ENCODE assay signal across 10 cellular contexts in genomic region chr1:11479375-11479979, GRCh38. TPM values are rescaled to one million over a fixed set of nuclear protein-coding genes. Genes with fewer than 3 reads are reported as not detected.
DNase-seq lines count a peak whose midpoint lies in the region; ATAC-seq, FAIRE-seq and TF ChIP-seq lines count a peak whose summit lies in the region.
"Had no signal": no experiment of that assay in that cellular context is flagged by ENCODE, and none has a peak within 500 bp of the region (broad histone marks: within the 10 kb centered on the region; RNA-seq: fewer than 3 reads in every experiment).

No MANE protein-coding gene starts in this region.

- H3K27ac ChIP-seq in A673 (ENCODE audit: low read depth, low read length, poor library complexity, severe bottlenecking) = no peak overlapping the region
- H3K27ac ChIP-seq in HEK293 (ENCODE audit: extremely low read depth, low read depth, low read length) = no peak overlapping the region; the same call in 1 of the 2 replicates
- no peak overlapping the region for H3K27ac ChIP-seq in GM12878 (ENCODE audit: control insufficient read depth, insufficient read depth)

- FAIRE-seq in GM12878 (lab: Jason Lieb, UNC) = no peak
- FAIRE-seq: GM18507, RCC 7860 had no signal

- TF ChIP-seq CTCF in A673 (conservative IDR thresholded peaks at IDR 0.05; ENCODE audit: low read depth, low read length) = no peak
- no peak for TF ChIP-seq CTCF in HEK293 (tag by site-specific recombination; IDR thresholded peaks at IDR 0.05)
- TF ChIP-seq CTCF in GM12878 (IDR thresholded peaks at IDR 0.05 in 2 of 3, conservative IDR thresholded peaks at IDR 0.05 in 1 of 3; ENCODE audit: control insufficient read depth in 2 of 3, extremely low read depth in 1 of 3, insufficient read depth in 1 of 3, low read depth in 3 of 3, low read length in 3 of 3) = no peak

- SMC1A ChIA-PET in GM12878 (lab: Charles Lee; ENCODE audit: uncharacterized antibody, unreplicated experiment) = no interaction called here

- DNase-seq in A673 (ENCODE audit: low spot score) = no peak
- no peak for DNase-seq in GM12878 (ENCODE audit: low read depth, low spot score)
- peak in 1 of 2 donors; percentile 18 for DNase-seq in memory B cell (ENCODE audit: low spot score in 2 of 2)
- DNase-seq in erythroblast (lab: John Stamatoyannopoulos, UW) = no peak
- no peak for DNase-seq in HEK293T (ENCODE audit: extremely low spot score)
- DNase-seq in NCI-H1694 (lab: John Stamatoyannopoulos, UW) = no peak
- DNase-seq in cortex of kidney (lab: John Stamatoyannopoulos, UW) = no peak

- intact Hi-C loops in A673 (cut with micrococcal nuclease; ENCODE audit: unreplicated experiment) = loop anchor here (2.0 kb wide), 1 partner anchor 163 kb away; no protein-coding TSS in a partner anchor
- intact Hi-C loops in GM12878 (cut with micrococcal nuclease; ENCODE audit: unreplicated experiment) = loop anchor here (5.0 kb wide), 1 partner anchor 163 kb away; no protein-coding TSS in a partner anchor

- TSS peak; percentile 50 for BruUV-seq in A673 (replicated peaks; lab: Mats Ljungman, UMichigan)
- no TSS peak for BruUV-seq in GM12878 (replicated peaks; lab: Mats Ljungman, UMichigan)

- peak overlapping the region; percentile 75 for H3K4me3 Mint-ChIP-seq in memory B cell

- peaks cover 2% of the 10 kb centered on the region for H3K9me3 Mint-ChIP-seq in memory B cell

- POLR2A ChIA-PET in A673 (lab: Charles Lee; ENCODE audit: low non-redundant PET) (interaction anchor here (0.6 kb wide), 1 partner anchor 175 kb away, joined by 3 read pairs; the partner anchor contains the start of gene FBXO44), HEK293 (lab: Yijun Ruan, JAX) (interaction anchor here (1.0 to 1.3 kb wide), 2 partner anchors 9 to 15 kb away, joined by 3 read pairs; no protein-coding TSS in a partner anchor), GM12878 (lab: Charles Lee) (no interaction called here), HEK293T (lab: Yijun Ruan, JAX) (interaction anchor here (0.7 to 2.0 kb wide), 5 partner anchors 10 to 187 kb away, joined by 3 to 10 read pairs (median 3); no protein-coding TSS in a partner anchor)

- in situ Hi-C loops in GM12878 (cut with MboI) = no loop called here

- H3K4me1 ChIP-seq in A673 (ENCODE audit: insufficient read depth, low read length, poor library complexity, severe bottlenecking) = peaks cover 9% of the 10 kb centered on the region
- H3K4me1 ChIP-seq in HEK293 (ENCODE audit: control insufficient read depth, insufficient read depth, low read length) = no peaks in the 10 kb centered on the region
- no peaks in the 10 kb centered on the region for H3K4me1 ChIP-seq in GM12878 (ENCODE audit: control insufficient read depth, insufficient read depth, low read length)

- TF ChIP-seq POLR2A in GM12878 (IDR thresholded peaks at IDR 0.05; ENCODE audit: low read depth, low read length) (no peak), erythroblast (IDR thresholded peaks at IDR 0.05; ENCODE audit: low read length) (no peak)

- H3K27me3 ChIP-seq in A673 (replicated peaks; ENCODE audit: insufficient read depth, low read depth, low read length, poor library complexity) (peaks cover 80% of the 10 kb centered on the region), GM12878 (replicated peaks in 1 of 2; ENCODE audit: control insufficient read depth in 2 of 2, insufficient read depth in 2 of 2, low read length in 1 of 2) (peaks cover 2 to 4% of the 10 kb centered on the region in 2 experiments; a peak in 1 of 4 replicates)

- ATAC-seq in GM12878 (no peak), memory B cell (ENCODE audit: low read depth) (no peak)

- H3K9ac ChIP-seq in GM12878 (ENCODE audit: control insufficient read depth, insufficient read depth, low read length) = no peak overlapping the region

- RAD21 ChIA-PET in GM12878 (lab: Charles Lee; ENCODE audit: unreplicated experiment) = no interaction called here

- peak overlapping the region; percentile 64 for H3K4me2 ChIP-seq in GM12878 (ENCODE audit: control insufficient read depth, insufficient read depth)

- H2AFZ ChIP-seq in GM12878 (ENCODE audit: control insufficient read depth, low read depth, low read length) = peak overlapping the region; percentile 90

- no peaks in the 10 kb centered on the region for H3K36me3 ChIP-seq in A673 (ENCODE audit: insufficient read depth, low read length, poor library complexity, severe bottlenecking)
- H3K36me3 ChIP-seq in HEK293 (ENCODE audit: control insufficient read depth in 2 of 2, insufficient read depth in 1 of 2, low read length in 2 of 2) = no peaks in the 10 kb centered on the region
- H3K36me3 ChIP-seq in GM12878 (ENCODE audit: control insufficient read depth in 2 of 2, insufficient read depth in 2 of 2, low read length in 1 of 2) = no peaks in the 10 kb centered on the region

- TF ChIP-seq EP300 in GM12878 (IDR thresholded peaks at IDR 0.05; ENCODE audit: borderline replicate concordance in 1 of 2, control insufficient read depth in 1 of 2, low read depth in 2 of 2, low read length in 2 of 2) = no peak

- peaks cover 30% of the 10 kb centered on the region for H3K27me3 Mint-ChIP-seq in memory B cell

- no peak overlapping the region for H3K27ac Mint-ChIP-seq in memory B cell

- peaks cover 15% of the 10 kb centered on the region for H3K4me1 Mint-ChIP-seq in memory B cell

- H3K36me3 Mint-ChIP-seq in memory B cell = peaks cover 3% of the 10 kb centered on the region

- no peaks in the 10 kb centered on the region for H3K79me2 ChIP-seq in GM12878 (ENCODE audit: control insufficient read depth, insufficient read depth, low read length)

- TF ChIP-seq RAD21 in GM12878 (IDR thresholded peaks at IDR 0.05; ENCODE audit: insufficient read depth, low read depth, low read length) = no peak

- H3K4me3 ChIP-seq in A673 (ENCODE audit: low read depth, low read length, poor library complexity, severe bottlenecking) (peak overlapping the region; percentile 54), HEK293 (ENCODE audit: low read depth, low read length) (peak overlapping the region; percentile 46), GM12878 (peak overlapping the region; percentile 72; the same call in 1 of the 2 replicates)

- 17% methylated on average over 43 of the region's 52 CpGs for WGBS in GM12878 (ENCODE audit: insufficient coverage, insufficient replicate concordance, low lambda C conversion rate, missing lambda C conversion rate)

- CTCF ChIA-PET in A673 (lab: Charles Lee) = interaction anchor here (0.6 kb wide), 1 partner anchor 399 kb away, joined by 6 read pairs; no protein-coding TSS in a partner anchor
- CTCF ChIA-PET in HEK293 (lab: Yijun Ruan, JAX) = interaction anchor here (0.5 to 1.7 kb wide), 13 partner anchors 12 to 444 kb away, joined by 3 to 6 read pairs (median 4); no protein-coding TSS in a partner anchor
- CTCF ChIA-PET in GM12878 (lab: Yijun Ruan, JAX) = interaction anchor here (1.6 kb wide), 1 partner anchor 162 kb away, joined by 6 read pairs; no protein-coding TSS in a partner anchor
- CTCF ChIA-PET in HEK293T (lab: Yijun Ruan, JAX) = interaction anchor here (0.6 to 1.0 kb wide), 2 partner anchors 13 to 164 kb away, joined by 3 to 4 read pairs; no protein-coding TSS in a partner anchor

- H3K9me3 ChIP-seq in A673 (ENCODE audit: low read depth, low read length, poor library complexity, severe bottlenecking) = no peaks in the 10 kb centered on the region
- no peaks in the 10 kb centered on the region for H3K9me3 ChIP-seq in HEK293 (ENCODE audit: control insufficient read depth, insufficient read depth, low read depth, low read length)
- H3K9me3 ChIP-seq in GM12878 (replicated peaks; ENCODE audit: control insufficient read depth, insufficient read depth, low read length) = no peaks in the 10 kb centered on the region

- H4K20me1 ChIP-seq in GM12878 (ENCODE audit: control insufficient read depth, insufficient read depth) = no peaks in the 10 kb centered on the region

TF ChIP-seq in HEK293, 187 proteins besides CTCF, POLR2A, EP300 and RAD21 (continues in another document):
- no peak for TF ChIP-seq ZNF621 (tag by site-specific recombination; IDR thresholded peaks at IDR 0.05)
- no peak for TF ChIP-seq ZXDB (tag by site-specific recombination; IDR thresholded peaks at IDR 0.05)
- TF ChIP-seq YY2 (tag by site-specific recombination; IDR thresholded peaks at IDR 0.05) = 0 out of 2 replicates have a peak, but pooled peaks have one; percentile 10
- TF ChIP-seq ZNF221 (tag by site-specific recombination; IDR thresholded peaks at IDR 0.05; ENCODE audit: borderline replicate concordance) = no peak

TF ChIP-seq in GM12878, 131 proteins besides CTCF, POLR2A, EP300 and RAD21 (continues in another document):
- TF ChIP-seq KDM1A (IDR thresholded peaks at IDR 0.05; ENCODE audit: borderline replicate concordance) (no peak), SUZ12 (IDR thresholded peaks at IDR 0.05; ENCODE audit: unreplicated experiment) (no peak), KAT2A (conservative IDR thresholded peaks at IDR 0.05; ENCODE audit: control insufficient read depth, low read depth, low read length) (no peak), ATF7 (IDR thresholded peaks at IDR 0.05; ENCODE audit: low read depth) (no peak), FOXM1 (IDR thresholded peaks at IDR 0.05; ENCODE audit: low read depth, low read length) (no peak)

TF ChIP-seq in HEK293T, 16 proteins besides CTCF, POLR2A, EP300 and RAD21:
- TF ChIP-seq ELF4 (IDR thresholded peaks at IDR 0.05) = no peak
- no peak for TF ChIP-seq CTBP1 (IDR thresholded peaks at IDR 0.05; ENCODE audit: borderline replicate concordance)
- no peak for TF ChIP-seq SUZ12 (IDR thresholded peaks at IDR 0.05)
- no peak for TF ChIP-seq SP1 (IDR thresholded peaks at IDR 0.05)

RNA-seq across cellular contexts. Expression of gene DISP3, which starts 0.5 kb away (rescaled TPM):
- 0.49 and 0.79 TPM in 2 replicates for total RNA-seq in A673 (2021)
- total RNA-seq in GM12878 (2013; cell fraction: nucleolus; rRNA removed) = 0.23 and 0.29 TPM in 2 replicates
- total RNA-seq in GM12878 (2014; rRNA removed) = under 0.01 TPM in 1 of 2 replicates, not detected in the other
- total RNA-seq in GM12878 (2014; rRNA removed; fragmentation: Illumina TruSeq; extraction: Trizol) = 0.09 TPM in 2 replicates
- total RNA-seq in GM12878 (2021) = 0.08 and 0.18 TPM in 2 replicates
- polyA plus RNA-seq in GM12878 (2011; ENCODE audit: low read depth) = not detected
- polyA plus RNA-seq in GM12878 (2011; rRNA removed) = 0.07 and 0.09 TPM in 2 replicates
- polyA plus RNA-seq in GM12878 (2011; cell fraction: cytosol; rRNA removed) = 0.15 and 0.22 TPM in 2 replicates
- 0.52 and 0.56 TPM in 2 replicates for polyA plus RNA-seq in GM12878 (2011; cell fraction: nucleus; rRNA removed)
- polyA plus RNA-seq in GM12878 (2012) = 0.04 and 0.06 TPM in 2 replicates
- 0.09 TPM in 1 of 2 replicates, not detected in the other for polyA plus RNA-seq in GM12878 (2014; fragmentation: Illumina TruSeq; extraction: Trizol)
- not detected for polyA plus RNA-seq in GM12878 (2014; fragmentation: Nextera tagmentation; extraction: Ambion mirVana)
- polyA plus RNA-seq in GM12878 (2014; rRNA removed) = 0.03 and 0.04 TPM in 2 replicates
- polyA plus RNA-seq in GM12878 (2016; fragmentation: Nextera tagmentation; extraction: Ambion mirVana) = under 1 TPM; 0.09 to 0.10 TPM
- 0.05 and 0.22 TPM in 2 replicates for polyA minus RNA-seq in GM12878 (2011; rRNA and poly(A)+ RNA removed)
- not detected in 2 replicates for polyA minus RNA-seq in GM12878 (2011; cell fraction: cytosol; rRNA and poly(A)+ RNA removed)
- polyA minus RNA-seq in GM12878 (2011; cell fraction: nucleus; rRNA and poly(A)+ RNA removed) = 0.12 and 0.29 TPM in 2 replicates
